13 cellular contexts compared by ENCODE assay signal in genomic region chr3:12990781-12991480, GRCh38.
A peak's percentile ranks its signal among the peaks of the same experiment; 100 is the strongest.
DNase-seq lines count a peak whose midpoint lies in the region; ATAC-seq and TF ChIP-seq lines count a peak whose summit lies in the region.
"Had no signal": no experiment of that assay in that cellular context is flagged by ENCODE, and none has a peak within 500 bp of the region (broad histone marks: within the 10 kb centered on the region; RNA-seq: fewer than 3 reads in every experiment).

No MANE protein-coding gene starts in this region.

- H3K4me3 ChIP-seq in choroid plexus epithelial cell (ENCODE audit: low read depth, low read length) (no peak overlapping the region), neuronal stem cell (ENCODE audit: low read length in 2 of 2) (no peak overlapping the region)
- H3K4me3 ChIP-seq: SK-N-MC had no signal

- no peaks in the 10 kb centered on the region for H3K27me3 ChIP-seq in CD4-positive, alpha-beta T cell (ENCODE audit: control insufficient read depth, insufficient read depth, low read length)
- H3K27me3 ChIP-seq in neuronal stem cell (ENCODE audit: control insufficient read depth in 3 of 3, insufficient read depth in 3 of 3, low read depth in 1 of 3, low read length in 3 of 3), result no peaks in the 10 kb centered on the region

- H2AK5ac ChIP-seq in neuronal stem cell (ENCODE audit: low read depth, low read length), result peak overlapping the region; percentile 27

- POLR2A ChIA-PET in CD4-positive, alpha-beta T cell (lab: Charles Lee), result no interaction called here
- POLR2A ChIA-PET in HEK293T (lab: Yijun Ruan, JAX), result no interaction called here

- no peaks in the 10 kb centered on the region for H3K36me3 ChIP-seq in neuronal stem cell (replicated peaks in 1 of 2; ENCODE audit: control insufficient read depth in 2 of 2, insufficient read depth in 2 of 2, low read length in 2 of 2)

- peaks cover 27% of the 10 kb centered on the region for H3K36me3 Mint-ChIP-seq in CD4-positive, alpha-beta T cell (ENCODE audit: low read depth)

- H2BK120ac ChIP-seq in neuronal stem cell (ENCODE audit: low read depth, low read length), result no peak overlapping the region

- no peak overlapping the region for H3K27ac ChIP-seq in CD4-positive, alpha-beta T cell (ENCODE audit: low read depth, low read length)
- H3K27ac ChIP-seq in neuronal stem cell (replicated peaks; ENCODE audit: low read length), result no peak overlapping the region
- H3K27ac ChIP-seq: SK-N-MC had no signal

- peak overlapping the region; percentile 53 for H2BK15ac ChIP-seq in neuronal stem cell (ENCODE audit: low read length)

- intact Hi-C loops in CD4-positive, alpha-beta T cell (cut with DNase I, micrococcal nuclease), result no loop called here

- peak overlapping the region; percentile 44 for H3K27ac Mint-ChIP-seq in CD4-positive, alpha-beta T cell
- H3K27ac Mint-ChIP-seq: activated CD8-positive, alpha-beta memory T cell treated with anti-CD3 and anti-CD28 coated beads, Interleukin-2, amount 10 ng/mL, durations not matched to agents 7 days and 5 days; dendritic cell treated with granulocyte-macrophage colony-stimulating factor and Interleukin-4, amounts not matched to agents 40 ng/mL and 50 ng/mL, for 4 days had no signal

- no peak overlapping the region for H3K4ac ChIP-seq in neuronal stem cell (ENCODE audit: low read length)

- no peak overlapping the region for H2AFZ ChIP-seq in neuronal stem cell (ENCODE audit: low read length)

- H3K9ac ChIP-seq in neuronal stem cell (ENCODE audit: low read depth, low read length, poor library complexity), result peak overlapping the region; percentile 18

- no peak overlapping the region for H4K91ac ChIP-seq in neuronal stem cell (ENCODE audit: low read depth, low read length, poor library complexity)

- H3K14ac ChIP-seq in neuronal stem cell (ENCODE audit: low read length), result no peak overlapping the region

- WGBS in neuronal stem cell (ENCODE audit: extremely low coverage in 2 of 2, insufficient read length in 2 of 2, insufficient replicate concordance in 1 of 2), 2 donors, result no CpG with 5 or more reads among the region's 16 CpGs

- H3K4me1 ChIP-seq in neuronal stem cell (ENCODE audit: control insufficient read depth in 2 of 2, insufficient read depth in 1 of 2, low read depth in 1 of 2, low read length in 2 of 2), result peaks cover 25% of the 10 kb centered on the region in 2 donors

- no peak for ATAC-seq in CD4-positive, alpha-beta T cell (ENCODE audit: poor library complexity)
- ATAC-seq in HG03442 (IDR thresholded peaks at IDR 0.05; ENCODE audit: unreplicated experiment) (no peak), GM21515 (IDR thresholded peaks at IDR 0.05; ENCODE audit: unreplicated experiment) (no peak)
- ATAC-seq: activated CD8-positive, alpha-beta memory T cell treated with anti-CD3 and anti-CD28 coated beads, Interleukin-2, amount 10 ng/mL, durations not matched to agents 7 days and 5 days; left colon had no signal

- H3K9me3 ChIP-seq in CD4-positive, alpha-beta T cell (ENCODE audit: control insufficient read depth, low read length), result no peaks in the 10 kb centered on the region
- H3K9me3 ChIP-seq in neuronal stem cell (replicated peaks in 1 of 2; ENCODE audit: control insufficient read depth in 2 of 2, insufficient read depth in 1 of 2, low read depth in 1 of 2, low read length in 2 of 2), result peaks cover 0 to 5% of the 10 kb centered on the region in 2 donors

- peaks cover 66% of the 10 kb centered on the region for H3K4me1 Mint-ChIP-seq in CD4-positive, alpha-beta T cell (ENCODE audit: low read depth)

- no peak for DNase-seq in CD4-positive, alpha-beta T cell
- DNase-seq in LHCN-M2 (ENCODE audit: low read depth) (peak; percentile 49), choroid plexus epithelial cell (ENCODE audit: low read depth) (peak; percentile 49), neuronal stem cell (ENCODE audit: low spot score) (no peak), HEK293T (ENCODE audit: extremely low spot score) (no peak), GM19240 (ENCODE audit: insufficient read length, low spot score) (no peak)
- DNase-seq: activated CD8-positive, alpha-beta memory T cell treated with anti-CD3 and anti-CD28 coated beads, Interleukin-2, amount 10 ng/mL, durations not matched to agents 7 days and 5 days; left colon; stimulated activated CD4-positive, alpha-beta T cell treated with anti-CD3 and anti-CD28 coated beads, Interleukin-12 subunit alpha, Interleukin-12 subunit beta, amount 100 ng/mL, for 4 hours had no signal

- H4K8ac ChIP-seq in neuronal stem cell (ENCODE audit: low read depth, low read length), result no peak overlapping the region

- H3K79me1 ChIP-seq in neuronal stem cell (ENCODE audit: low read depth, low read length), result peaks cover 8% of the 10 kb centered on the region

- peak overlapping the region; percentile 67 for H3K4me3 Mint-ChIP-seq in CD4-positive, alpha-beta T cell
- H3K4me3 Mint-ChIP-seq: activated CD8-positive, alpha-beta memory T cell treated with anti-CD3 and anti-CD28 coated beads, Interleukin-2, amount 10 ng/mL, durations not matched to agents 7 days and 5 days; dendritic cell treated with granulocyte-macrophage colony-stimulating factor and Interleukin-4, amounts not matched to agents 40 ng/mL and 50 ng/mL, for 4 days had no signal

- H3K27me3 Mint-ChIP-seq in CD4-positive, alpha-beta T cell, result no peaks in the 10 kb centered on the region
- H3K27me3 Mint-ChIP-seq: activated CD8-positive, alpha-beta memory T cell treated with anti-CD3 and anti-CD28 coated beads, Interleukin-2, amount 10 ng/mL, durations not matched to agents 7 days and 5 days; dendritic cell treated with granulocyte-macrophage colony-stimulating factor and Interleukin-4, amounts not matched to agents 40 ng/mL and 50 ng/mL, for 4 days had no signal

- no peak overlapping the region for H3K4me2 ChIP-seq in neuronal stem cell (ENCODE audit: insufficient read depth, low read length, poor library complexity, severe bottlenecking)

- TF ChIP-seq CTCF in CD4-positive, alpha-beta T cell (IDR thresholded peaks at IDR 0.05), result no peak
- TF ChIP-seq CTCF in choroid plexus epithelial cell (conservative IDR thresholded peaks at IDR 0.05; ENCODE audit: low read depth, low read length), result no peak

- H3K9me3 Mint-ChIP-seq in CD4-positive, alpha-beta T cell, result no peaks in the 10 kb centered on the region
- H3K9me3 Mint-ChIP-seq: dendritic cell treated with granulocyte-macrophage colony-stimulating factor and Interleukin-4, amounts not matched to agents 40 ng/mL and 50 ng/mL, for 4 days had no signal

- H3K23ac ChIP-seq in neuronal stem cell (ENCODE audit: low read depth, low read length, poor library complexity), result no peak overlapping the region

- CTCF ChIA-PET in CD4-positive, alpha-beta T cell (lab: Charles Lee), result no interaction called here
- CTCF ChIA-PET in HEK293T (lab: Yijun Ruan, JAX), result no interaction called here

- H3K18ac ChIP-seq in neuronal stem cell (ENCODE audit: low read length), result no peak overlapping the region

- no peak overlapping the region for H2BK12ac ChIP-seq in neuronal stem cell (ENCODE audit: low read length)

- H2BK5ac ChIP-seq in neuronal stem cell (ENCODE audit: low read length), result no peak overlapping the region

TF ChIP-seq in HEK293T, 16 proteins besides CTCF, POLR2A, EP300 and RAD21:
- TF ChIP-seq FOXM1 (IDR thresholded peaks at IDR 0.05; ENCODE audit: borderline replicate concordance) (no peak), TARDBP (IDR thresholded peaks at IDR 0.05) (no peak), HDGF (IDR thresholded peaks at IDR 0.05; ENCODE audit: borderline replicate concordance) (no peak), CTBP1 (IDR thresholded peaks at IDR 0.05; ENCODE audit: borderline replicate concordance) (no peak), ELF4 (IDR thresholded peaks at IDR 0.05) (no peak), ARNT (IDR thresholded peaks at IDR 0.05) (no peak)

Comparison
In these comparisons a context has a peak if more than half of its experiments do, and no peak if none do; other contexts are left out.
1. DNase-seq: peak in LHCN-M2 (single experiment) and choroid plexus epithelial cell (single experiment); none in CD4-positive, alpha-beta T cell (0 of 10), neuronal stem cell (single experiment), HEK293T (single experiment) and GM19240 (single experiment).